In the genomic region with DNA sequence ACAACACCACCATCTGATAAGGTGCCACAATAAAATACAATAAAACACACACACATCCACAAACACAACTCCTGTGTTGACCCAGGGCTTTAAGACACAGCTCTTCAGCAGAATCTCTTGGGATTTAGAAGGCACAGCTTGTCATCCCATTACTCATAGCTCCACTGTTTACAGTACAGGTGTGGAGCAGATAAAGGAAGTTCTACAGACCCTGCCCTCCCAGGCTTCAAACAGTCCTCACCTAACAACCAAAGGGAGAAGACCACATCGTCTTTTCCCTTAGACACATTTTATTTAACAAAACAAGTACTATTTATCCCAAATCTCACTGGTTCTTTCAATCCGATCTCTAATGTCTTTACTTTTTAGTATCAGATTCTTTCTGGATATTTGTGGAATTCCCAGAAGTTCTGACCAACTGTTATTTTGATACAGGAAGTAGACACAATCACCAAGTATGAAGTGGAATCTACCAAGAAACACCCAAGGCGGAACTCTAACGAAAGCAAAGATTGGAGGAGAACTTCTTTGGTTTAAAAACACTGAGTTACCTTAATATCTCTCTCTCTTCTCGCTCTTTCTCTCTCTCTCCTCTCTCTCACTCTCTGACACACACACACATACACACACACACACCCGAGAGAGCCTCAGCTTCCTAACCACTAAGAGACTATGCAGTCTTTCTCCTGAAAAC, we compare ENCODE assay signal across 8 cellular contexts. TPM values are rescaled to one million over a fixed set of nuclear protein-coding genes. Genes with fewer than 3 reads are reported as not detected.
DNase-seq lines count a peak whose midpoint lies in the region; ATAC-seq, FAIRE-seq and TF ChIP-seq lines count a peak whose summit lies in the region.

No MANE protein-coding gene starts in this region.

- peak overlapping the region; percentile 88 for H3K4me3 ChIP-seq in CD4-positive, CD25-positive, alpha-beta regulatory T cell (ENCODE audit: low read depth, low read length)
- H3K4me3 ChIP-seq in keratinocyte (ENCODE audit: control insufficient read depth in 2 of 3, extremely low read depth in 1 of 3, insufficient read depth in 2 of 3, low read depth in 1 of 3, low read length in 3 of 3): peak overlapping the region; percentile 47 to 96 (median 82)

- H4K20me1 ChIP-seq in keratinocyte (ENCODE audit: control insufficient read depth, extremely low read depth, insufficient read depth, low read length): no peaks in the 10 kb centered on the region

- peak overlapping the region; percentile 96 for H3K9ac ChIP-seq in keratinocyte (ENCODE audit: control insufficient read depth, extremely low read depth, insufficient read depth, low read length)

- peak in 2 of 3 donors; percentile 51 to 70 for DNase-seq in CD4-positive, CD25-positive, alpha-beta regulatory T cell
- DNase-seq in WTC11 (ENCODE audit: low spot score): no peak
- DNase-seq in keratinocyte (ENCODE audit: low read depth, low spot score): no peak
- no peak for DNase-seq in NCI-H2227 treated with DMSO at 0.1 percent for 48 hours (lab: John Stamatoyannopoulos, UW)
- DNase-seq in foreskin melanocyte: no peak
- DNase-seq in COLO829 (ENCODE audit: low spot score): no peak

- POLR2A ChIA-PET in WTC11 (lab: Charles Lee): no interaction called here

- H3K27ac Mint-ChIP-seq in CD4-positive, CD25-positive, alpha-beta regulatory T cell: peak overlapping the region; percentile 88 to 99 (median 94)
- peak overlapping the region; percentile 80; the same call in 1 of the 2 replicates for H3K27ac Mint-ChIP-seq in WTC11

- TF ChIP-seq CTCF in WTC11 (IDR thresholded peaks at IDR 0.05) (no peak), keratinocyte (optimal IDR thresholded peaks at IDR 0.05 in 1 of 3, IDR thresholded peaks at IDR 0.05 in 1 of 3, conservative IDR thresholded peaks at IDR 0.05 in 1 of 3; ENCODE audit: extremely low read depth in 1 of 3, insufficient read depth in 2 of 3, low read length in 3 of 3) (no peak)

- H3K27me3 Mint-ChIP-seq in CD4-positive, CD25-positive, alpha-beta regulatory T cell: no peaks in the 10 kb centered on the region
- no peaks in the 10 kb centered on the region for H3K27me3 Mint-ChIP-seq in WTC11 (ENCODE audit: low read depth)

- peaks cover 96% of the 10 kb centered on the region for H3K4me1 ChIP-seq in CD4-positive, CD25-positive, alpha-beta regulatory T cell (ENCODE audit: control insufficient read depth, insufficient read depth, low read length, poor library complexity, severe bottlenecking)
- peaks cover 33% of the 10 kb centered on the region for H3K4me1 ChIP-seq in keratinocyte (ENCODE audit: control insufficient read depth, extremely low read depth, insufficient read depth, low read length)

- H3K9me3 ChIP-seq in CD4-positive, CD25-positive, alpha-beta regulatory T cell (ENCODE audit: control insufficient read depth in 2 of 2, low read length in 2 of 2): no peaks in the 10 kb centered on the region
- H3K9me3 ChIP-seq in keratinocyte (ENCODE audit: control insufficient read depth, low read depth, low read length): no peaks in the 10 kb centered on the region

- peak overlapping the region; percentile 87 to 97 (median 92) for H3K4me3 Mint-ChIP-seq in CD4-positive, CD25-positive, alpha-beta regulatory T cell
- no peak overlapping the region for H3K4me3 Mint-ChIP-seq in WTC11

- H2AFZ ChIP-seq in keratinocyte (ENCODE audit: control insufficient read depth, low read length): peak overlapping the region; percentile 16

- peak; percentile 53 for FAIRE-seq in keratinocyte (lab: Jason Lieb, UNC)

- ATAC-seq in CD4-positive, CD25-positive, alpha-beta regulatory T cell (ENCODE audit: low read depth in 2 of 2): peak; percentile 29 to 32
- peak; percentile 5 for ATAC-seq in HG02642 (IDR thresholded peaks at IDR 0.05; ENCODE audit: poor library complexity, unreplicated experiment)
- ATAC-seq in WTC11: no peak

- peaks cover 43 to 92% (median 78%) of the 10 kb centered on the region in 4 donors for H3K4me1 Mint-ChIP-seq in CD4-positive, CD25-positive, alpha-beta regulatory T cell
- H3K4me1 Mint-ChIP-seq in WTC11: peaks cover 28% of the 10 kb centered on the region

- H3K27me3 ChIP-seq in CD4-positive, CD25-positive, alpha-beta regulatory T cell (ENCODE audit: control insufficient read depth, insufficient read depth, low read length): no peaks in the 10 kb centered on the region
- no peaks in the 10 kb centered on the region for H3K27me3 ChIP-seq in keratinocyte (ENCODE audit: control insufficient read depth, extremely low read depth, insufficient read depth, low read length)

- peaks cover 3% of the 10 kb centered on the region for H3K9me1 ChIP-seq in keratinocyte (ENCODE audit: control insufficient read depth, extremely low read depth, insufficient read depth, low read length)

- dilution Hi-C loops in keratinocyte (cut with MboI; ENCODE audit: extremely low pct_ligation_motif_present, low sequenced_read_pairs): no loop called here

- H3K4me2 ChIP-seq in keratinocyte (ENCODE audit: control insufficient read depth, extremely low read depth, insufficient read depth, low read depth, low read length): peak overlapping the region; percentile 100

- H3K79me2 ChIP-seq in keratinocyte (ENCODE audit: control insufficient read depth, insufficient read depth, low read length): peaks cover 70% of the 10 kb centered on the region

- H3K36me3 ChIP-seq in CD4-positive, CD25-positive, alpha-beta regulatory T cell (ENCODE audit: control insufficient read depth, insufficient read depth, low read length): peaks cover 13% of the 10 kb centered on the region
- no peaks in the 10 kb centered on the region for H3K36me3 ChIP-seq in keratinocyte (ENCODE audit: control insufficient read depth in 2 of 2, extremely low read depth in 1 of 2, insufficient read depth in 2 of 2, low read length in 2 of 2)

- H3K36me3 Mint-ChIP-seq in CD4-positive, CD25-positive, alpha-beta regulatory T cell: peaks cover 23% of the 10 kb centered on the region
- H3K36me3 Mint-ChIP-seq in WTC11: no peaks in the 10 kb centered on the region

- H3K27ac ChIP-seq in CD4-positive, CD25-positive, alpha-beta regulatory T cell (ENCODE audit: insufficient read depth, low read length, poor library complexity, severe bottlenecking): peak overlapping the region; percentile 74
- peak overlapping the region; percentile 98 for H3K27ac ChIP-seq in keratinocyte (ENCODE audit: control insufficient read depth, insufficient read depth, low read length)
- peak overlapping the region; percentile 23 for H3K27ac ChIP-seq in temporal lobe (ENCODE audit: low read depth, low read length)

- CTCF ChIA-PET in WTC11 (lab: Charles Lee): interaction anchor here (0.8 to 2.8 kb wide), 5 partner anchors 10 to 33 kb away, joined by 3 to 12 read pairs (median 4); no protein-coding TSS in a partner anchor

- H3K9me3 Mint-ChIP-seq in CD4-positive, CD25-positive, alpha-beta regulatory T cell: peaks cover 0 to 2% (median 0%) of the 10 kb centered on the region in 7 donors
- H3K9me3 Mint-ChIP-seq in WTC11: no peaks in the 10 kb centered on the region

TF ChIP-seq in WTC11, 78 proteins besides CTCF, POLR2A, EP300 and RAD21 (continues in another document):
- no peak for TF ChIP-seq SMAD3 (CRISPR knock-in tag; IDR thresholded peaks at IDR 0.05; ENCODE audit: borderline replicate concordance)
- TF ChIP-seq SOX15 (CRISPR knock-in tag; IDR thresholded peaks at IDR 0.05): no peak
- no peak for TF ChIP-seq ZMAT4 (CRISPR knock-in tag; IDR thresholded peaks at IDR 0.05)
- TF ChIP-seq TEAD1 (CRISPR knock-in tag; IDR thresholded peaks at IDR 0.05): no peak
- TF ChIP-seq ERG (CRISPR knock-in tag; IDR thresholded peaks at IDR 0.05): no peak
- no peak for TF ChIP-seq ZNF425 (CRISPR knock-in tag; conservative IDR thresholded peaks at IDR 0.05)

RNA-seq across cellular contexts. Expression of gene CYTH1, which starts 46.1 kb away (rescaled TPM):
- total RNA-seq in CD4-positive, CD25-positive, alpha-beta regulatory T cell: 487 TPM
- polyA plus RNA-seq in CD4-positive, CD25-positive, alpha-beta regulatory T cell: 100 to 1,000 TPM; 202 to 214 (median 206) TPM
- total RNA-seq in WTC11 (2021): 15.1 to 20.0 TPM (median 15.8 TPM) in 3 replicates
- 27.7 to 28.3 TPM (median 28.2 TPM) in 3 replicates for polyA plus RNA-seq in keratinocyte
- polyA plus RNA-seq in keratinocyte (2011; ENCODE audit: low read depth): 98.7 TPM
- polyA plus RNA-seq in keratinocyte (2011; cell fraction: cytosol; rRNA removed): 21.0 and 24.8 TPM in 2 replicates
- polyA plus RNA-seq in keratinocyte (2011; cell fraction: nucleus; rRNA removed): 105 and 110 TPM in 2 replicates
- polyA plus RNA-seq in keratinocyte (2012; ENCODE audit: low replicate concordance): 22.2 and 26.4 TPM in 2 replicates
- 23.2 to 43.0 TPM (median 23.9 TPM) in 3 replicates for polyA minus RNA-seq in keratinocyte
- 20.5 TPM for polyA minus RNA-seq in keratinocyte (2011; cell fraction: cytosol; rRNA and poly(A)+ RNA removed)
- polyA minus RNA-seq in keratinocyte (2011; cell fraction: nucleus; rRNA and poly(A)+ RNA removed): 34.0 and 50.7 TPM in 2 replicates
- total RNA-seq in temporal lobe: 48.9 TPM

Comparison
In these comparisons a context has a peak if more than half of its experiments do, and no peak if none do; other contexts are left out.
1. DNase-seq: peak in CD4-positive, CD25-positive, alpha-beta regulatory T cell (2 of 3); none in WTC11 (single experiment), keratinocyte (single experiment), NCI-H2227 treated with DMSO at 0.1 percent for 48 hours (single experiment), foreskin melanocyte (single experiment) and COLO829 (single experiment).
2. H3K27ac ChIP-seq: peak in every context shown above with its lines; median percentile 98 in keratinocyte; 74 in CD4-positive, CD25-positive, alpha-beta regulatory T cell; 23 in temporal lobe.